17 cellular contexts compared by ENCODE assay signal in genomic region chr11:106424111-106424510, GRCh38.
DNase-seq lines count a peak whose midpoint lies in the region; ATAC-seq and TF ChIP-seq lines count a peak whose summit lies in the region.
"Had no signal": no experiment of that assay in that cellular context is flagged by ENCODE, and none has a peak within 500 bp of the region (broad histone marks: within the 10 kb centered on the region; RNA-seq: fewer than 3 reads in every experiment).

No MANE protein-coding gene starts in this region.

- intact Hi-C loops in left lung (cut with DNase I) (no loop called here), mucosa of descending colon (cut with DNase I, micrococcal nuclease) (no loop called here)

- H3K4me1 Mint-ChIP-seq in osteocyte (ENCODE audit: unreplicated experiment), result peaks cover 25% of the 10 kb centered on the region
- H3K4me1 Mint-ChIP-seq: endodermal cell; immature natural killer cell; naive thymus-derived CD4-positive, alpha-beta T cell had no signal

- H3K27ac ChIP-seq in left lung, result no peak overlapping the region
- H3K27ac ChIP-seq: uterus had no signal

- no peaks in the 10 kb centered on the region for H3K9me3 Mint-ChIP-seq in osteocyte (ENCODE audit: unreplicated experiment)
- H3K9me3 Mint-ChIP-seq: endodermal cell had no signal

- H3K27me3 Mint-ChIP-seq in osteocyte (ENCODE audit: unreplicated experiment), result no peaks in the 10 kb centered on the region
- H3K27me3 Mint-ChIP-seq: naive thymus-derived CD4-positive, alpha-beta T cell had no signal

- H3K9me3 ChIP-seq in left lung (no peaks in the 10 kb centered on the region), mucosa of descending colon (peaks cover 11% of the 10 kb centered on the region)
- H3K9me3 ChIP-seq: Caco-2, uterus had no signal

- ATAC-seq in left lung (no peak), mucosa of descending colon (no peak)
- ATAC-seq: activated naive CD4-positive, alpha-beta T cell treated with anti-CD3 and anti-CD28 coated beads, Interleukin-2, amount 50 U/mL, for 72 hours; naive thymus-derived CD4-positive, alpha-beta T cell had no signal

- H3K4me3 Mint-ChIP-seq in osteocyte (ENCODE audit: unreplicated experiment), result no peak overlapping the region
- H3K4me3 Mint-ChIP-seq: endodermal cell; immature natural killer cell; naive thymus-derived CD4-positive, alpha-beta T cell had no signal

- H3K4me3 ChIP-seq in epithelial cell of esophagus (ENCODE audit: low read length), result no peak overlapping the region
- no peak overlapping the region for H3K4me3 ChIP-seq in left lung
- no peak overlapping the region for H3K4me3 ChIP-seq in mucosa of descending colon
- H3K4me3 ChIP-seq: uterus had no signal

- H3K36me3 ChIP-seq in left lung (no peaks in the 10 kb centered on the region), mucosa of descending colon (ENCODE audit: low read depth) (no peaks in the 10 kb centered on the region)
- H3K36me3 ChIP-seq: uterus had no signal

- no peaks in the 10 kb centered on the region for H3K4me1 ChIP-seq in left lung
- H3K4me1 ChIP-seq in mucosa of descending colon (ENCODE audit: low read depth), result no peaks in the 10 kb centered on the region
- H3K4me1 ChIP-seq: Caco-2, uterus had no signal

- H3K36me3 Mint-ChIP-seq in osteocyte (ENCODE audit: unreplicated experiment), result no peaks in the 10 kb centered on the region
- H3K36me3 Mint-ChIP-seq: activated naive CD4-positive, alpha-beta T cell treated with anti-CD3 and anti-CD28 coated beads, Interleukin-2, amount 50 U/mL, for 72 hours; immature natural killer cell; naive thymus-derived CD4-positive, alpha-beta T cell had no signal

- H3K27ac Mint-ChIP-seq in osteocyte (ENCODE audit: unreplicated experiment), result peak overlapping the region; percentile 59
- H3K27ac Mint-ChIP-seq: activated naive CD4-positive, alpha-beta T cell treated with anti-CD3 and anti-CD28 coated beads, Interleukin-2, amount 50 U/mL, for 72 hours; endodermal cell; immature natural killer cell; naive thymus-derived CD4-positive, alpha-beta T cell had no signal

- no peaks in the 10 kb centered on the region for H3K27me3 ChIP-seq in left lung
- H3K27me3 ChIP-seq: uterus had no signal

- DNase-seq in ELR (ENCODE audit: low read depth) (peak; percentile 89), RKO (ENCODE audit: low spot score) (peak; percentile 40), epithelial cell of esophagus (ENCODE audit: low read depth) (peak; percentile 85), osteocyte (ENCODE audit: extremely low spot score, unreplicated experiment) (no peak), left lung (no peak), GM19240 (ENCODE audit: insufficient read length, low spot score) (no peak), mucosa of descending colon (no peak)
- DNase-seq in activated CD8-positive, alpha-beta memory T cell treated with anti-CD3 and anti-CD28 coated beads, Interleukin-2, amount 50 U/mL, for 48 hours, result no peak
- DNase-seq: activated CD4-positive, alpha-beta T cell treated with anti-CD3 and anti-CD28 coated beads, Interleukin-2, amount 50 U/mL, for 48 hours; Caco-2; endodermal cell; immature natural killer cell; MV-4-11; naive thymus-derived CD4-positive, alpha-beta T cell; NCI-H526; uterus had no signal

- no peak for TF ChIP-seq CTCF in epithelial cell of esophagus (IDR thresholded peaks at IDR 0.05; ENCODE audit: insufficient read depth, low read depth, low read length, missing control alignments)
- TF ChIP-seq CTCF in osteocyte (IDR thresholded peaks at IDR 0.05), result no peak
- TF ChIP-seq CTCF in left lung (IDR thresholded peaks at IDR 0.05), result no peak
- TF ChIP-seq CTCF in mucosa of descending colon (IDR thresholded peaks at IDR 0.05), result no peak

Comparison
In these comparisons a context has a peak if more than half of its experiments do, and no peak if none do; other contexts are left out.
1. DNase-seq: peak in ELR (single experiment), RKO (single experiment) and epithelial cell of esophagus (single experiment); none in osteocyte (single experiment), left lung (0 of 2), GM19240 (single experiment), activated CD8-positive, alpha-beta memory T cell treated with anti-CD3 and anti-CD28 coated beads, Interleukin-2, amount 50 U/mL, for 48 hours (single experiment) and mucosa of descending colon (0 of 3).